1 cellular context compared by ENCODE assay signal in genomic region chr14:49633650-49634546, GRCh38.
TF ChIP-seq lines count a peak whose summit lies in the region.

No MANE protein-coding gene starts in this region.

TF ChIP-seq in GM12878, 131 proteins besides CTCF, POLR2A, EP300 and RAD21 (continued from another document):
- TF ChIP-seq FOXK2 (IDR thresholded peaks at IDR 0.05) (no peak), REST (IDR thresholded peaks at IDR 0.05; ENCODE audit: low read depth, low read length) (no peak), TBL1XR1 (IDR thresholded peaks at IDR 0.05; ENCODE audit: low read depth, low read length) (0 out of 2 replicates have a peak, but pooled peaks have one; percentile 19), ZNF622 (IDR thresholded peaks at IDR 0.05) (no peak), ZNF24 (IDR thresholded peaks at IDR 0.05) (no peak; the same call in 1 of the 2 replicates)
- TF ChIP-seq, protein P1, sequence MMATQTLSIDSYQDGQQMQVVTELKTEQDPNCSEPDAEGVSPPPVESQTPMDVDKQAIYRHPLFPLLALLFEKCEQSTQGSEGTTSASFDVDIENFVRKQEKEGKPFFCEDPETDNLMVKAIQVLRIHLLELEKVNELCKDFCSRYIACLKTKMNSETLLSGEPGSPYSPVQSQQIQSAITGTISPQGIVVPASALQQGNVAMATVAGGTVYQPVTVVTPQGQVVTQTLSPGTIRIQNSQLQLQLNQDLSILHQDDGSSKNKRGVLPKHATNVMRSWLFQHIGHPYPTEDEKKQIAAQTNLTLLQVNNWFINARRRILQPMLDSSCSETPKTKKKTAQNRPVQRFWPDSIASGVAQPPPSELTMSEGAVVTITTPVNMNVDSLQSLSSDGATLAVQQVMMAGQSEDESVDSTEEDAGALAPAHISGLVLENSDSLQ (IDR thresholded peaks at IDR 0.05) = no peak
- TF ChIP-seq, protein P2, sequence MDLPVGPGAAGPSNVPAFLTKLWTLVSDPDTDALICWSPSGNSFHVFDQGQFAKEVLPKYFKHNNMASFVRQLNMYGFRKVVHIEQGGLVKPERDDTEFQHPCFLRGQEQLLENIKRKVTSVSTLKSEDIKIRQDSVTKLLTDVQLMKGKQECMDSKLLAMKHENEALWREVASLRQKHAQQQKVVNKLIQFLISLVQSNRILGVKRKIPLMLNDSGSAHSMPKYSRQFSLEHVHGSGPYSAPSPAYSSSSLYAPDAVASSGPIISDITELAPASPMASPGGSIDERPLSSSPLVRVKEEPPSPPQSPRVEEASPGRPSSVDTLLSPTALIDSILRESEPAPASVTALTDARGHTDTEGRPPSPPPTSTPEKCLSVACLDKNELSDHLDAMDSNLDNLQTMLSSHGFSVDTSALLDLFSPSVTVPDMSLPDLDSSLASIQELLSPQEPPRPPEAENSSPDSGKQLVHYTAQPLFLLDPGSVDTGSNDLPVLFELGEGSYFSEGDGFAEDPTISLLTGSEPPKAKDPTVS (IDR thresholded peaks at IDR 0.05; ENCODE audit: low read depth, low read length) = no peak
